Comparison of ENCODE assay signal across 8 cellular contexts in the genomic region with DNA sequence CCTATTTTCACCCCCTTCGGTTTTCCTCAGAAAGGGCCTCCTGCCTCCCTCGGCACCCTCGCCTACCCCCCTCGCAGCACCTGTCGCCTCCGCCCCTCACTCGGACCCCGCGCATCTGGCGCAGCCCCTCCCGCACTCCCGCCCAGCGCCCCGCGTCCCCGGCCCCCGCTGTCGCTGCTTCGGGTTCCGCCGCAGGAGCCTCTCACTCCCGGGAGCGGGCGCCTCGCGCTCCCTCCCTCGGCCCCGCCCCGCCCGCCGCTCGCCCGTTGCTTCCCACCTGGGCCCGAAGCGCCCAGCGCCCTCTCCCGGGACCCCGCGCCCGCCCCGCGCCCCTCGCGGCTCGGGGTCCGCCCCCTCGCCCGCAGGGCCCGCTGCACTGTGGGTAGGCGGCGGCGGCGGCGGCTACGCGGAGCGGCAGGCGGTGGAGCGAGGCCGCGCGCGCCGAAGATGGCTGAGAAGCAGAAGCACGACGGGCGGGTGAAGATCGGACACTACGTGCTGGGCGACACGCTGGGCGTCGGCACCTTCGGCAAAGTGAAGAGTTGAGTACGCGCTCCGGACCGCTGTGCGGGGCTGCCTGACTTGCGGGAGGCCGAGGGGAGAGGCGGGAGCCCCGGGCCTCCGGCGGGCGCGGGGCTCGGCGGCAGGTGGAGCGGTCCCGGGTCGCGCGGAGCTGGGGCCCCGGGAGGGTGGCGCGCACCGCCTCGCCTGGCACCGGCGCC. TPM values are rescaled to one million over a fixed set of nuclear protein-coding genes. Genes with fewer than 3 reads are reported as not detected.
A peak's percentile ranks its signal among the peaks of the same experiment; 100 is the strongest.
DNase-seq lines count a peak whose midpoint lies in the region; ATAC-seq, FAIRE-seq and TF ChIP-seq lines count a peak whose summit lies in the region.

A gene (plus strand): TSS at position 374 of the 722 bp plus-strand sequence. CDS start 74 bp downstream, at position 448.

- peaks cover 3% of the 10 kb centered on the region for H3K4me1 Mint-ChIP-seq in T-helper 1 cell treated with Interleukin-12 subunit alpha and Interleukin-12 subunit beta and Interleukin-4 antibody, amounts not matched to agents 30 μg/mL and 1 μg/mL, for 36 hours (ENCODE audit: low read depth)
- H3K4me1 Mint-ChIP-seq in activated naive CD8-positive, alpha-beta T cell treated with anti-CD3 and anti-CD28 coated beads, Interleukin-2, amount 10 ng/mL, durations not matched to agents 7 days and 5 days: peaks cover 3% of the 10 kb centered on the region

- no peaks in the 10 kb centered on the region for H3K9me3 ChIP-seq in heart right ventricle
- no peaks in the 10 kb centered on the region for H3K9me3 ChIP-seq in pancreas

- H3K36me3 ChIP-seq in heart right ventricle (no peaks in the 10 kb centered on the region), pancreas (no peaks in the 10 kb centered on the region)

- H3K27me3 ChIP-seq in heart right ventricle: peaks cover 0 to 60% (median 0%) of the 10 kb centered on the region in 7 donors
- no peaks in the 10 kb centered on the region for H3K27me3 ChIP-seq in pancreas

- ATAC-seq in activated naive CD8-positive, alpha-beta T cell treated with anti-CD3 and anti-CD28 coated beads, Interleukin-2, amount 10 ng/mL, durations not matched to agents 7 days and 5 days (ENCODE audit: low read depth): no peak
- peak; percentile 67 to 94 (median 83) for ATAC-seq in heart right ventricle
- ATAC-seq in pancreas: peak; percentile 81 to 91 (median 84)

- 0 to 1% methylated on average over 84 to 101 of the region's 101 CpGs for WGBS in heart right ventricle, 2 donors
- 0 to 1% methylated on average over 57 to 101 of the region's 101 CpGs for WGBS in pancreas, 2 donors

- DNase-seq in T-helper 1 cell (no peak), LNCaP clone FGC (ENCODE audit: low read depth) (no peak), heart right ventricle (peak; percentile 23 to 63), pancreas (peak; percentile 48 to 86 (median 57)), OCI-M2 (lab: John Stamatoyannopoulos, UW; ENCODE audit: unreplicated experiment) (no peak), ureter (ENCODE audit: low spot score) (no peak)
- DNase-seq in activated naive CD8-positive, alpha-beta T cell treated with anti-CD3 and anti-CD28 coated beads, Interleukin-2, amount 10 ng/mL, durations not matched to agents 7 days and 5 days: peak; percentile 31

- TF ChIP-seq CTCF in LNCaP clone FGC (IDR thresholded peaks at IDR 0.05; ENCODE audit: control insufficient read depth, extremely low read depth, insufficient read depth): no peak
- peak in 1 of 9 donors; percentile 4 for TF ChIP-seq CTCF in heart right ventricle (IDR thresholded peaks at IDR 0.05)
- no peak for TF ChIP-seq CTCF in pancreas (IDR thresholded peaks at IDR 0.05)

- intact Hi-C loops in heart right ventricle (cut with DNase I): loop anchor here in 4 of 10 donors (5.0 to 10.0 kb wide), 4 partner anchors 42 to 170 kb away; a partner anchor contains a TSS
- intact Hi-C loops in pancreas (cut with DNase I): no loop called here

- peak within 1 kb of the TSS; percentile 9 for H3K4me3 Mint-ChIP-seq in T-helper 1 cell treated with Interleukin-12 subunit alpha and Interleukin-12 subunit beta and Interleukin-4 antibody, amounts not matched to agents 30 μg/mL and 1 μg/mL, for 36 hours
- peak within 1 kb of the TSS; percentile 50 for H3K4me3 Mint-ChIP-seq in activated naive CD8-positive, alpha-beta T cell treated with anti-CD3 and anti-CD28 coated beads, Interleukin-2, amount 10 ng/mL, durations not matched to agents 7 days and 5 days

- peak within 1 kb of the TSS; percentile 76 to 91 (median 88) for H3K27ac ChIP-seq in heart right ventricle
- H3K27ac ChIP-seq in pancreas: peak within 1 kb of the TSS in 3 of 4 donors; percentile 23 to 61 (median 45)

- peaks cover 0 to 13% (median 9%) of the 10 kb centered on the region in 9 donors for H3K4me1 ChIP-seq in heart right ventricle
- H3K4me1 ChIP-seq in pancreas: peaks cover 5 to 10% (median 9%) of the 10 kb centered on the region in 3 donors

- POLR2A ChIA-PET in activated naive CD8-positive, alpha-beta T cell treated with anti-CD3 and anti-CD28 coated beads, Interleukin-2, amount 10 ng/mL, durations not matched to agents 7 days and 5 days (lab: Charles Lee): no interaction called here

- peak within 1 kb of the TSS; percentile 67 for H3K4me3 ChIP-seq in LNCaP clone FGC (ENCODE audit: low read depth, low read length)
- H3K4me3 ChIP-seq in heart right ventricle: peak within 1 kb of the TSS; percentile 11 to 80 (median 62)
- H3K4me3 ChIP-seq in pancreas: peak within 1 kb of the TSS; percentile 45 to 79 (median 57)

- peaks cover 53% of the 10 kb centered on the region for H3K27me3 Mint-ChIP-seq in T-helper 1 cell treated with Interleukin-12 subunit alpha and Interleukin-12 subunit beta and Interleukin-4 antibody, amounts not matched to agents 30 μg/mL and 1 μg/mL, for 36 hours (ENCODE audit: low read depth)
- peaks cover 48% of the 10 kb centered on the region for H3K27me3 Mint-ChIP-seq in activated naive CD8-positive, alpha-beta T cell treated with anti-CD3 and anti-CD28 coated beads, Interleukin-2, amount 10 ng/mL, durations not matched to agents 7 days and 5 days

- no peak for FAIRE-seq in pancreas (lab: Jason Lieb, UNC)

- no peaks in the 10 kb centered on the region for H3K36me3 Mint-ChIP-seq in T-helper 1 cell treated with Interleukin-12 subunit alpha and Interleukin-12 subunit beta and Interleukin-4 antibody, amounts not matched to agents 30 μg/mL and 1 μg/mL, for 36 hours (ENCODE audit: low read depth)
- H3K36me3 Mint-ChIP-seq in activated naive CD8-positive, alpha-beta T cell treated with anti-CD3 and anti-CD28 coated beads, Interleukin-2, amount 10 ng/mL, durations not matched to agents 7 days and 5 days: peaks cover 2% of the 10 kb centered on the region

- no peak within 1 kb of the TSS for H3K27ac Mint-ChIP-seq in T-helper 1 cell treated with Interleukin-12 subunit alpha and Interleukin-12 subunit beta and Interleukin-4 antibody, amounts not matched to agents 30 μg/mL and 1 μg/mL, for 36 hours
- no peak within 1 kb of the TSS for H3K27ac Mint-ChIP-seq in activated naive CD8-positive, alpha-beta T cell treated with anti-CD3 and anti-CD28 coated beads, Interleukin-2, amount 10 ng/mL, durations not matched to agents 7 days and 5 days

- no peaks in the 10 kb centered on the region for H3K9me3 Mint-ChIP-seq in T-helper 1 cell treated with Interleukin-12 subunit alpha and Interleukin-12 subunit beta and Interleukin-4 antibody, amounts not matched to agents 30 μg/mL and 1 μg/mL, for 36 hours
- no peaks in the 10 kb centered on the region for H3K9me3 Mint-ChIP-seq in activated naive CD8-positive, alpha-beta T cell treated with anti-CD3 and anti-CD28 coated beads, Interleukin-2, amount 10 ng/mL, durations not matched to agents 7 days and 5 days

RNA-seq across cellular contexts. Expression of the gene that starts here (rescaled TPM):
- total RNA-seq in activated naive CD8-positive, alpha-beta T cell treated with anti-CD3 and anti-CD28 coated beads, Interleukin-2, amount 10 ng/mL, durations not matched to agents 7 days and 5 days: not detected
- 100 to 1,000 TPM in 7 of 10 donors, 10 to 100 TPM in 3; 71.8 to 166 (median 143) TPM for total RNA-seq in heart right ventricle
- polyA plus RNA-seq in heart right ventricle: 10 to 100 TPM in 1 of 2 donors, 1 to 10 TPM in 1; 8.0 to 23.7 TPM
- total RNA-seq in pancreas: 1 to 10 TPM; 1.9 to 4.1 (median 2.2) TPM
- 1 to 10 TPM; 1.2 to 1.5 TPM for polyA plus RNA-seq in pancreas
- total RNA-seq in ureter: 7.1 TPM

Comparison
In these comparisons a context has a peak if more than half of its experiments do, and no peak if none do; other contexts are left out.
1. Peak in DNase-seq in activated naive CD8-positive, alpha-beta T cell treated with anti-CD3 and anti-CD28 coated beads, Interleukin-2, amount 10 ng/mL, durations not matched to agents 7 days and 5 days; RNA of the gene not detected or under 1 TPM.
2. DNase-seq: peak in heart right ventricle (2 of 2) and pancreas (6 of 6); none in T-helper 1 cell (0 of 5), LNCaP clone FGC (single experiment), OCI-M2 (single experiment) and ureter (single experiment).
3. Peak in every context shown above with its lines, with median percentiles within 50 percentile points of each other: H3K4me3 ChIP-seq.